Comparison of ENCODE assay signal across 8 cellular contexts in the genomic region with DNA sequence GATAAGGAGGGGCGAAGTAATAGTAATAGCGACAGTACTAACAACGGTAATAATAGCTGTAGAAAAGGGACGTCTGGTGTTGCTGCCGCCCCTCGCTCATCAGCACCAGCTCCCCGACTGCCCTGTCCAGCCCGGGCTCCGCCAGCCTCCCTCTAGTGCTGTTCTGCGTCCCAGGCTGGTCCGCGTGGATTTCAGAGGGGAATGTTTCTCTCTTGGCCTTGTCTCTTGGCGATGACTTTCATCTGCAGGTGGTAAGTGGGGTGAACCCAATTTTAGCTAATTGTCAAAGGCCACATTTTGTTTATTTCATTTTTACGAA. TPM values are rescaled to one million over a fixed set of nuclear protein-coding genes. Genes with fewer than 3 reads are reported as not detected.
A peak's percentile ranks its signal among the peaks of the same experiment; 100 is the strongest.
DNase-seq lines count a peak whose midpoint lies in the region; ATAC-seq, FAIRE-seq and TF ChIP-seq lines count a peak whose summit lies in the region.

No MANE protein-coding gene starts in this region.

- BruUV-seq in HepG2 (replicated peaks; lab: Mats Ljungman, UMichigan): no TSS peak

- H3K4me3 ChIP-seq in HepG2 (replicated peaks in 1 of 3; ENCODE audit: insufficient read depth in 1 of 3, low read depth in 2 of 3, low read length in 3 of 3) (peak overlapping the region in 2 of 3 experiments; percentile 30 to 62; a peak in 3 of 6 replicates), testis (peak overlapping the region; percentile 68 to 70)

- ATAC-seq in HG03045 (IDR thresholded peaks at IDR 0.05; ENCODE audit: unreplicated experiment) (peak; percentile 11), HepG2 (peak; percentile 76), HG02610 (IDR thresholded peaks at IDR 0.05; ENCODE audit: unreplicated experiment) (no peak), HG02763 (IDR thresholded peaks at IDR 0.05; ENCODE audit: unreplicated experiment) (no peak)

- DNase-seq in DMS53 (lab: John Stamatoyannopoulos, UW) (peak; percentile 61), cerebellar cortex (ENCODE audit: low spot score) (peak; percentile 68), HepG2 (ENCODE audit: low spot score) (no peak), testis (peak; percentile 40), GDM1 (lab: John Stamatoyannopoulos, UW) (no peak)

- in situ Hi-C loops in HepG2 (cut with HindIII; ENCODE audit: extremely low pct_ligation_motif_present, low pct_unique_long_range_greater_than_20kb): no loop called here

- H3K4me1 ChIP-seq in HepG2 (ENCODE audit: insufficient read depth, low read length): peaks cover 8% of the 10 kb centered on the region; the same call in 1 of the 2 replicates
- H3K4me1 ChIP-seq in testis: peaks cover 4% of the 10 kb centered on the region

- intact Hi-C loops in HepG2 (cut with micrococcal nuclease; ENCODE audit: unreplicated experiment): no loop called here
- intact Hi-C loops in testis (cut with DNase I; ENCODE audit: low total_unique reads): no loop called here

- H3K27me3 ChIP-seq in HepG2 (ENCODE audit: control insufficient read depth in 1 of 2, insufficient read depth in 2 of 2, low read length in 2 of 2) (peaks cover 5 to 26% of the 10 kb centered on the region in 2 experiments; a peak in 4 of 5 replicates), testis (no peaks in the 10 kb centered on the region)

- CTCF ChIA-PET in HepG2 (lab: Yijun Ruan, JAX; ENCODE audit: low intra/inter-chr PET ratio, low total read pairs): no interaction called here

- TF ChIP-seq POLR2A in HepG2 (IDR thresholded peaks at IDR 0.05; ENCODE audit: insufficient read depth in 1 of 2, low read depth in 2 of 2, low read length in 2 of 2) (no peak), testis (IDR thresholded peaks at IDR 0.05) (no peak)

- H3K27ac ChIP-seq in HepG2 (ENCODE audit: extremely low read length, insufficient read depth, low read length): no peak overlapping the region
- peak overlapping the region; percentile 63 to 77 for H3K27ac ChIP-seq in testis

- 11% methylated on average over 14 of the region's 14 CpGs for WGBS in HepG2 (ENCODE audit: low lambda C conversion rate)
- 1% methylated on average over 14 of the region's 14 CpGs for WGBS in testis, 2 donors

- FAIRE-seq in HepG2 (lab: Jason Lieb, UNC): no peak

- TF ChIP-seq EP300 in HepG2 (IDR thresholded peaks at IDR 0.05; ENCODE audit: low read depth in 2 of 2, low read length in 2 of 2) (no peak), HepG2 (CRISPR knock-in tag; IDR thresholded peaks at IDR 0.05; ENCODE audit: borderline replicate concordance) (no peak)

- no peaks in the 10 kb centered on the region for H3K79me2 ChIP-seq in HepG2 (ENCODE audit: insufficient read depth, low read length)

- H2AFZ ChIP-seq in HepG2 (ENCODE audit: low read length): no peak overlapping the region

- no peak for TF ChIP-seq RAD21 in HepG2 (CRISPR knock-in tag; IDR thresholded peaks at IDR 0.05)

- no peaks in the 10 kb centered on the region for H4K20me1 ChIP-seq in HepG2 (ENCODE audit: insufficient read depth, low read length)

- H3K4me2 ChIP-seq in HepG2 (ENCODE audit: low read depth, low read length): peak overlapping the region; percentile 60

- H3K9ac ChIP-seq in HepG2 (ENCODE audit: insufficient read depth, low read depth, low read length): no peak overlapping the region

- TF ChIP-seq CTCF in HepG2 (CRISPR knock-in tag; IDR thresholded peaks at IDR 0.05) (no peak), testis (IDR thresholded peaks at IDR 0.05) (no peak)

- no peaks in the 10 kb centered on the region for H3K9me3 ChIP-seq in HepG2 (ENCODE audit: low read length)
- H3K9me3 ChIP-seq in testis: no peaks in the 10 kb centered on the region

- H3K36me3 ChIP-seq in HepG2 (replicated peaks in 1 of 2; ENCODE audit: control insufficient read depth in 1 of 2, insufficient read depth in 2 of 2, low read length in 2 of 2) (no peaks in the 10 kb centered on the region), testis (ENCODE audit: low read depth, missing control alignments) (no peaks in the 10 kb centered on the region)

- POLR2A ChIA-PET in HepG2 (lab: Yijun Ruan, JAX): no interaction called here

TF ChIP-seq in HepG2, 621 proteins besides CTCF, POLR2A, EP300 and RAD21:
- TF ChIP-seq NFRKB (IDR thresholded peaks at IDR 0.05) (no peak), GATA4 (IDR thresholded peaks at IDR 0.05; ENCODE audit: borderline replicate concordance, low read depth) (no peak), AGO2 (optimal IDR thresholded peaks at IDR 0.05; ENCODE audit: low read depth, low read length) (no peak), POGZ (CRISPR knock-in tag; IDR thresholded peaks at IDR 0.05) (no peak), SIX4 (CRISPR knock-in tag; IDR thresholded peaks at IDR 0.05) (no peak), ZNF772 (CRISPR knock-in tag; IDR thresholded peaks at IDR 0.05) (no peak), SIN3A (IDR thresholded peaks at IDR 0.05; ENCODE audit: borderline replicate concordance, low read depth, low read length) (no peak)

RNA-seq across cellular contexts. Expression of gene SNCAIP, which starts 0.6 kb away (rescaled TPM):
- total RNA-seq in HepG2 (2016; rRNA removed; fragmentation: Illumina TruSeq; extraction: Trizol) (not detected in 2 replicates), testis (10 to 100 TPM; 12.7 to 16.1 TPM)
- total RNA-seq in HepG2 (2016; cell fraction: cytosol; rRNA removed; fragmentation: Illumina TruSeq; extraction: Trizol; ENCODE audit: low read depth): not detected in 2 replicates
- not detected in 2 replicates for total RNA-seq in HepG2 (2016; cell fraction: insoluble cytoplasmic fraction; rRNA removed; fragmentation: Illumina TruSeq; extraction: Trizol)
- not detected in 2 replicates for total RNA-seq in HepG2 (2016; cell fraction: membrane; rRNA removed; fragmentation: Illumina TruSeq; extraction: Trizol)
- total RNA-seq in HepG2 (2016; cell fraction: nucleus; rRNA removed; fragmentation: Illumina TruSeq; extraction: Trizol): not detected in 2 replicates
- polyA plus RNA-seq in HepG2 (2011; rRNA removed) (not detected in 2 replicates), testis (ENCODE audit: insufficient read depth, low read depth, low replicate concordance) (28.4 TPM)
- polyA plus RNA-seq in HepG2 (2011; cell fraction: cytosol; rRNA removed): not detected in 2 replicates
- not detected in 2 replicates for polyA plus RNA-seq in HepG2 (2011; cell fraction: nucleus; rRNA removed)
- not detected in 2 replicates for polyA plus RNA-seq in HepG2 (2012)
- polyA plus RNA-seq in HepG2 (2016; cell fraction: cytosol; fragmentation: Illumina TruSeq; extraction: Trizol; ENCODE audit: low read depth): not detected in 2 replicates
- polyA plus RNA-seq in HepG2 (2016; cell fraction: insoluble cytoplasmic fraction; fragmentation: Illumina TruSeq; extraction: Trizol; ENCODE audit: low read depth): not detected in 2 replicates
- not detected in 2 replicates for polyA plus RNA-seq in HepG2 (2016; cell fraction: membrane; fragmentation: Illumina TruSeq; extraction: Trizol; ENCODE audit: low read depth)
- polyA plus RNA-seq in HepG2 (2016; cell fraction: nucleus; fragmentation: Illumina TruSeq; extraction: Trizol; ENCODE audit: insufficient read depth, low read depth): not detected in 2 replicates
- polyA minus RNA-seq in HepG2 (2011; rRNA and poly(A)+ RNA removed; ENCODE audit: low replicate concordance): not detected in 2 replicates
- not detected in 2 replicates for polyA minus RNA-seq in HepG2 (2011; cell fraction: cytosol; rRNA and poly(A)+ RNA removed)
- not detected in 2 replicates for polyA minus RNA-seq in HepG2 (2011; cell fraction: nucleus; rRNA and poly(A)+ RNA removed)

Comparison
In these comparisons a context has a peak if more than half of its experiments do, and no peak if none do; other contexts are left out.
1. DNase-seq: peak in DMS53 (single experiment), cerebellar cortex (single experiment) and testis (single experiment); none in HepG2 (single experiment) and GDM1 (single experiment).
2. ATAC-seq: peak in HG03045 (single experiment) and HepG2 (single experiment); none in HG02610 (single experiment) and HG02763 (single experiment).
3. RNA of gene SNCAIP, which starts 0.6 kb away (total RNA-seq): 12.7 to 16.1 TPM in testis; not detected in HepG2; every median in the first group is over 10 times any median in the second.